ENCODE assay signal across 27 cellular contexts in genomic region chr4:13243152-13243551, GRCh38.
"Had no signal": no experiment of that assay in that cellular context is flagged by ENCODE, and none has a peak within 500 bp of the region (broad histone marks: within the 10 kb centered on the region; RNA-seq: fewer than 3 reads in every experiment).

No MANE protein-coding gene starts in this region.

- FAIRE-seq: urothelium cell line had no signal

- H3K4me3 ChIP-seq: stomach, suprapubic skin, testis, thoracic aorta, thyroid gland, tibial artery, tibial nerve, transverse colon, upper lobe of left lung, upper lobe of right lung, uterus, vagina had no signal

- H3K27ac ChIP-seq: stomach, suprapubic skin, thoracic aorta, thyroid gland, tibial artery, tibial nerve, transverse colon, upper lobe of left lung, upper lobe of right lung, uterus, vagina had no signal

- ATAC-seq: stimulated activated effector memory CD8-positive, alpha-beta T cell treated with anti-CD3 and anti-CD28 coated beads, Interleukin-12 subunit alpha, Interleukin-12 subunit beta, amount 100 ng/mL, for 72 hours; stimulated activated memory B cell treated with anti-CD40 and anti-IgM and Interleukin-4, amounts not matched to agents 10 μg/mL and 1 μg/mL and 100 μg/mL, for 72 hours; stimulated activated naive B cell treated with anti-CD40 and anti-IgM and Interleukin-4, amounts not matched to agents 10 μg/mL and 1 μg/mL and 100 μg/mL, for 72 hours; stimulated activated naive CD8-positive, alpha-beta T cell treated with anti-CD3 and anti-CD28 coated beads, Interleukin-15, amount 100 ng/mL, for 72 hours; stimulated activated naive CD8-positive, alpha-beta T cell treated with anti-CD3 and anti-CD28 coated beads, Interleukin-15, Interleukin-2, amounts not matched to agents 100 U/mL and 50 U/mL, for 24 hours; upper lobe of right lung had no signal

- H3K36me3 ChIP-seq: stomach, suprapubic skin, thoracic aorta, thyroid gland, tibial artery, tibial nerve, transverse colon, upper lobe of left lung, upper lobe of right lung, uterus, vagina had no signal

- DNase-seq: stimulated activated CD4-positive, alpha-beta T cell treated with anti-CD3 and anti-CD28 coated beads, Interleukin-2, amount 100 ng/mL, for 48 hours; stimulated activated CD4-positive, alpha-beta T cell treated with anti-CD3 and anti-CD28 coated beads, Interleukin-4, amount 100 ng/mL, for 1 hour; stimulated activated CD4-positive, alpha-beta T cell treated with anti-CD3 and anti-CD28 coated beads, Interleukin-4, amount 100 ng/mL, for 24 hours; stimulated activated CD4-positive, alpha-beta T cell treated with anti-CD3 and anti-CD28 coated beads, Interleukin-4, amount 100 ng/mL, for 4 hours; stimulated activated CD8-positive, alpha-beta memory T cell treated with anti-CD3 and anti-CD28 coated beads, Interleukin-4, amount 100 ng/mL, for 48 hours; stimulated activated naive B cell treated with anti-CD40 and anti-IgM and Interleukin-4, amounts not matched to agents 10 μg/mL and 1 μg/mL and 100 μg/mL, for 72 hours; stimulated activated naive CD4-positive, alpha-beta T cell; stimulated activated naive CD4-positive, alpha-beta T cell treated with Interleukin-2 at 50 U/mL for 16 hours; stimulated activated naive CD8-positive, alpha-beta T cell treated with anti-CD3 and anti-CD28 coated beads, Interleukin-15, amount 100 ng/mL, for 72 hours; stimulated activated naive CD8-positive, alpha-beta T cell treated with anti-CD3 and anti-CD28 coated beads, Interleukin-15, Interleukin-2, amounts not matched to agents 100 U/mL and 50 U/mL, for 24 hours; stomach; substantia nigra; testis; thyroid gland; tibial artery; transverse colon; trophoblast cell; upper lobe of left lung; upper lobe of right lung; uterus had no signal

- H3K9me3 ChIP-seq: testis, thyroid gland had no signal

- H3K27me3 ChIP-seq: stomach, suprapubic skin, testis, thyroid gland, tibial artery, tibial nerve, transverse colon, upper lobe of left lung, upper lobe of right lung, uterus, vagina had no signal

- H3K4me1 ChIP-seq: stomach, suprapubic skin, thyroid gland, tibial artery, tibial nerve, transverse colon, upper lobe of left lung, upper lobe of right lung, uterus, vagina had no signal
